ENCODE assay signal across 9 cellular contexts in the genomic region with DNA sequence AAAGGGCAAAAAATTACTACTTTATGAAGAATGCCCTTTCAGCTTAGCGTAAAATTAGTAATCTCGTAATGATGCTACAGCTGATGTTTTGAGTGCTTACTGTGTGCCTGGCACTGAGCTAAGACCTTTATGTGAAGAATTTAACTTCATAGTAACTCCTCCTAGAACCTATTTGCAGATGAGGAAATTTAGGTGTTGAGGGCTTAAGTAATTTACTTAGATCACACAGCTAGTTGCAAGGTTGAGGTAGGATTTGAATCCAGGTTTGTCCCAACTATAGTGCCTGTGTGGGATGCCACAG. TPM values are rescaled to one million over a fixed set of nuclear protein-coding genes. Genes with fewer than 3 reads are reported as not detected.
DNase-seq lines count a peak whose midpoint lies in the region; ATAC-seq and TF ChIP-seq lines count a peak whose summit lies in the region.
"Had no signal": no experiment of that assay in that cellular context is flagged by ENCODE, and none has a peak within 500 bp of the region (broad histone marks: within the 10 kb centered on the region; RNA-seq: fewer than 3 reads in every experiment).

No MANE protein-coding gene starts in this region.

- WGBS in H9 (ENCODE audit: extremely low coverage, insufficient read length, low lambda C conversion rate), result no CpG with 5 or more reads among the region's 2 CpGs

- H3K23ac ChIP-seq in H9 (ENCODE audit: insufficient read length, low read depth, low read length), result no peak overlapping the region

- H4K91ac ChIP-seq in H9 (ENCODE audit: insufficient read length, low read depth, low read length), result no peak overlapping the region

- H3T11ph ChIP-seq in H9 (ENCODE audit: low read length), result no peak overlapping the region

- H3K14ac ChIP-seq in H9 (ENCODE audit: insufficient read depth, low read length), result no peak overlapping the region

- no peaks in the 10 kb centered on the region for H3K36me3 ChIP-seq in skeletal muscle tissue (ENCODE audit: control insufficient read depth in 3 of 3, insufficient read depth in 3 of 3, low read length in 3 of 3)

- no peak overlapping the region for H3K4ac ChIP-seq in H9 (ENCODE audit: low read depth, low read length)

- H3K9me3 Mint-ChIP-seq in H9, result peaks cover 0 to 4% of the 10 kb centered on the region in 2 experiments; a peak in 1 of 5 replicates

- TF ChIP-seq CTCF in H9 (conservative IDR thresholded peaks at IDR 0.05) (no peak), WI38 (IDR thresholded peaks at IDR 0.05; ENCODE audit: low read depth, low read length) (no peak), foreskin fibroblast (IDR thresholded peaks at IDR 0.05; ENCODE audit: low read depth, low read length) (no peak)

- H3K23me2 ChIP-seq in H9 (ENCODE audit: insufficient read length, low read depth, low read length, poor library complexity, severe bottlenecking), result peaks cover 6% of the 10 kb centered on the region

- peaks cover 31% of the 10 kb centered on the region; the same call in 1 of the 2 replicates for H3K79me2 ChIP-seq in H9 (ENCODE audit: insufficient read depth, low read length)

- H3K27ac Mint-ChIP-seq in H9, result no peak overlapping the region; a peak in 1 of 7 replicates

- peaks cover 3% of the 10 kb centered on the region; the same call in 1 of the 2 replicates for H3K4me1 ChIP-seq in H9 (ENCODE audit: insufficient read depth, low read length)
- H3K4me1 ChIP-seq in skeletal muscle tissue (ENCODE audit: control insufficient read depth in 3 of 3, insufficient read depth in 3 of 3, low read length in 3 of 3), result peaks cover 0 to 11% (median 10%) of the 10 kb centered on the region in 3 donors

- H3K79me1 ChIP-seq in H9 (ENCODE audit: insufficient read depth, low read depth, low read length, poor library complexity, severe bottlenecking), result peaks cover 5% of the 10 kb centered on the region

- H3K56ac ChIP-seq in H9 (ENCODE audit: insufficient read length, low read depth, low read length), result no peak overlapping the region

- H3K4me2 ChIP-seq in H9 (ENCODE audit: insufficient read depth, insufficient read length, low read length), result peak overlapping the region; percentile 98

- no peak for ATAC-seq in GM19328 (IDR thresholded peaks at IDR 0.05; ENCODE audit: unreplicated experiment)

- H2AK5ac ChIP-seq in H9 (ENCODE audit: insufficient read length, low read length), result no peak overlapping the region

- H3K27me3 ChIP-seq in H9 (ENCODE audit: insufficient read depth, low read length) (no peaks in the 10 kb centered on the region), skeletal muscle tissue (ENCODE audit: control insufficient read depth in 3 of 3, insufficient read depth in 3 of 3, low read length in 3 of 3) (no peaks in the 10 kb centered on the region)

- no peak overlapping the region for H3K18ac ChIP-seq in H9 (ENCODE audit: insufficient read length, low read depth, low read length)

- H3K9me3 ChIP-seq in H9 (ENCODE audit: control insufficient read depth, low read depth, low read length) (no peaks in the 10 kb centered on the region), skeletal muscle tissue (ENCODE audit: control insufficient read depth in 3 of 3, low read length in 3 of 3) (no peaks in the 10 kb centered on the region)

- H4K20me1 ChIP-seq in H9 (ENCODE audit: control insufficient read depth, insufficient read depth, insufficient read length), result no peaks in the 10 kb centered on the region

- H3K27ac ChIP-seq in H9 (ENCODE audit: insufficient read length, low read depth, low read length) (no peak overlapping the region), skeletal muscle tissue (ENCODE audit: low read depth, low read length) (no peak overlapping the region)

- H4K5ac ChIP-seq in H9 (ENCODE audit: insufficient read length, low read depth, low read length), result no peak overlapping the region

- no peak overlapping the region for H2BK120ac ChIP-seq in H9 (ENCODE audit: low read depth, low read length, poor library complexity, severe bottlenecking)

- H2BK15ac ChIP-seq in H9 (ENCODE audit: low read depth, low read length), result no peak overlapping the region

- peaks cover 8 to 20% of the 10 kb centered on the region in 2 experiments; a peak in 3 of 4 replicates for H3K4me1 Mint-ChIP-seq in H9

- H4K8ac ChIP-seq in H9 (replicated peaks; ENCODE audit: insufficient read length, low read depth, low read length), result no peak overlapping the region

- DNase-seq in H9, result no peak
- no peak for DNase-seq in foreskin fibroblast
- no peak for DNase-seq in NCI-H446 treated with DMSO at 0.1 percent for 48 hours (lab: John Stamatoyannopoulos, UW)
- no peak for DNase-seq in NCI-H1694 (lab: John Stamatoyannopoulos, UW)
- no peak for DNase-seq in 8988T
- DNase-seq: NCI-H526 treated with DMSO at 0.1 percent for 48 hours had no signal

- no peak overlapping the region for H2BK20ac ChIP-seq in H9 (ENCODE audit: low read depth, low read length, poor library complexity, severe bottlenecking)

- no peak overlapping the region for H2BK5ac ChIP-seq in H9 (ENCODE audit: insufficient read length, low read length)

- H3K36me3 Mint-ChIP-seq in H9 (ENCODE audit: insufficient read depth in 1 of 3, low read depth in 3 of 3), result peaks cover 11 to 17% (median 16%) of the 10 kb centered on the region in 3 experiments; a peak in 6 of 7 replicates

- H3K9ac ChIP-seq in H9 (ENCODE audit: extremely low read depth, insufficient read length, low read length) (no peak overlapping the region), skeletal muscle tissue (ENCODE audit: low read depth in 1 of 3, low read length in 3 of 3) (peak overlapping the region in 1 of 3 donors; percentile 80)

- H3K4me3 ChIP-seq in WI38 (ENCODE audit: low read depth, low read length), result peak overlapping the region; percentile 85
- H3K4me3 ChIP-seq in foreskin fibroblast (ENCODE audit: low read depth in 1 of 2, low read length in 2 of 2), result peak overlapping the region; percentile 69 to 88
- H3K4me3 ChIP-seq in skeletal muscle tissue (ENCODE audit: low read length in 3 of 3), result peak overlapping the region; percentile 68 to 87 (median 74)

- no peak overlapping the region for H2AFZ ChIP-seq in H9 (ENCODE audit: low read length)

- peak overlapping the region; percentile 86 to 94 for H3K4me3 Mint-ChIP-seq in H9

- no peaks in the 10 kb centered on the region for H3K27me3 Mint-ChIP-seq in H9 (ENCODE audit: low read depth)

- H2BK12ac ChIP-seq in H9 (ENCODE audit: insufficient read length, low read depth, low read length), result no peak overlapping the region

RNA-seq across cellular contexts. Expression of gene ZMYM4, which starts 1.4 kb away (rescaled TPM):
- total RNA-seq in H9 (2021), result 66.0 and 66.9 TPM in 2 replicates
- total RNA-seq in skeletal muscle tissue, result 53.2 TPM
